Comparison of ENCODE assay signal across 28 cellular contexts in genomic region chr2:16015903-16016265, GRCh38.
"Had no signal": no experiment of that assay in that cellular context is flagged by ENCODE, and none has a peak within 500 bp of the region (broad histone marks: within the 10 kb centered on the region; RNA-seq: fewer than 3 reads in every experiment).

No MANE protein-coding gene starts in this region.

- H3K36me3 Mint-ChIP-seq: natural killer cell; neural progenitor cell; stimulated activated memory B cell treated with anti-CD40 and anti-IgM and Interleukin-4, amounts not matched to agents 10 μg/mL and 1 μg/mL and 100 μg/mL, for 72 hours had no signal

- H3K4me3 ChIP-seq: neural progenitor cell, ovary, psoas muscle, skin epidermis, smooth muscle cell, spleen, thoracic aorta, thyroid gland, tibial nerve, upper lobe of right lung, uterus had no signal

- DNase-seq: naive thymus-derived CD4-positive, alpha-beta T cell; natural killer cell; occipital lobe; ovary; posterior cingulate gyrus; psoas muscle; right cardiac atrium; spleen; stimulated activated CD4-positive, alpha-beta T cell treated with anti-CD3 and anti-CD28 coated beads, Interleukin-12 subunit alpha, Interleukin-12 subunit beta, amount 100 ng/mL, for 4 hours; stimulated activated CD4-positive, alpha-beta T cell treated with anti-CD3 and anti-CD28 coated beads, Interleukin-1b, Interleukin-23, amount 100 ng/mL, for 48 hours; stimulated activated CD4-positive, alpha-beta T cell treated with anti-CD3 and anti-CD28 coated beads, Interleukin-4, amount 100 ng/mL, for 1 hour; stimulated activated CD4-positive, alpha-beta T cell treated with anti-CD3 and anti-CD28 coated beads, Interleukin-4, amount 100 ng/mL, for 4 hours; stimulated activated CD8-positive, alpha-beta memory T cell treated with anti-CD3 and anti-CD28 coated beads, Interleukin-4, amount 100 ng/mL, for 48 hours; stimulated activated naive CD4-positive, alpha-beta T cell; stimulated activated naive CD8-positive, alpha-beta T cell treated with anti-CD3 and anti-CD28 coated beads, Interleukin-15, amount 100 ng/mL, for 72 hours; stimulated activated naive CD8-positive, alpha-beta T cell treated with anti-CD3 and anti-CD28 coated beads, Interleukin-15, Interleukin-2, amounts not matched to agents 100 U/mL and 50 U/mL, for 24 hours; substantia nigra; thyroid gland; upper lobe of right lung; uterus had no signal

- H3K4me3 Mint-ChIP-seq: naive thymus-derived CD4-positive, alpha-beta T cell; natural killer cell; nephron; neural progenitor cell; stimulated activated memory B cell treated with anti-CD40 and anti-IgM and Interleukin-4, amounts not matched to agents 10 μg/mL and 1 μg/mL and 100 μg/mL, for 72 hours; stimulated activated naive CD8-positive, alpha-beta T cell treated with anti-CD3 and anti-CD28 coated beads, Interleukin-15, amount 100 ng/mL, for 72 hours had no signal

- ATAC-seq: naive thymus-derived CD4-positive, alpha-beta T cell; natural killer cell; psoas muscle; stimulated activated naive CD8-positive, alpha-beta T cell treated with anti-CD3 and anti-CD28 coated beads, Interleukin-15, Interleukin-2, amounts not matched to agents 100 U/mL and 50 U/mL, for 24 hours; upper lobe of right lung had no signal

- H3K9me3 Mint-ChIP-seq: natural killer cell; nephron; neural progenitor cell; stimulated activated memory B cell treated with anti-CD40 and anti-IgM and Interleukin-4, amounts not matched to agents 10 μg/mL and 1 μg/mL and 100 μg/mL, for 72 hours; stimulated activated naive CD8-positive, alpha-beta T cell treated with anti-CD3 and anti-CD28 coated beads, Interleukin-15, amount 100 ng/mL, for 72 hours had no signal

- H3K27ac Mint-ChIP-seq: naive thymus-derived CD4-positive, alpha-beta T cell; natural killer cell; nephron; neural progenitor cell; progenitor cell of endocrine pancreas; stimulated activated memory B cell treated with anti-CD40 and anti-IgM and Interleukin-4, amounts not matched to agents 10 μg/mL and 1 μg/mL and 100 μg/mL, for 72 hours had no signal

- H3K4me1 Mint-ChIP-seq: stimulated activated memory B cell treated with anti-CD40 and anti-IgM and Interleukin-4, amounts not matched to agents 10 μg/mL and 1 μg/mL and 100 μg/mL, for 72 hours had no signal
